In genomic region chr5:146130440-146131045, GRCh38 we compare ENCODE assay signal across 9 cellular contexts. TPM values are rescaled to one million over a fixed set of nuclear protein-coding genes. Genes with fewer than 3 reads are reported as not detected.
A peak's percentile ranks its signal among the peaks of the same experiment; 100 is the strongest.
DNase-seq lines count a peak whose midpoint lies in the region; ATAC-seq, FAIRE-seq and TF ChIP-seq lines count a peak whose summit lies in the region.
"Had no signal": no experiment of that assay in that cellular context is flagged by ENCODE, and none has a peak within 500 bp of the region (broad histone marks: within the 10 kb centered on the region; RNA-seq: fewer than 3 reads in every experiment).

No MANE protein-coding gene starts in this region.

- H3K4me1 Mint-ChIP-seq in activated CD8-positive, alpha-beta T cell treated with anti-CD3 and anti-CD28 coated beads for 36 hours (ENCODE audit: low read depth) = no peaks in the 10 kb centered on the region
- no peaks in the 10 kb centered on the region for H3K4me1 Mint-ChIP-seq in activated CD8-positive, alpha-beta T cell treated with anti-CD3 and anti-CD28 coated beads, Interleukin-2, amount 10 ng/mL, durations not matched to agents 7 days and 5 days (ENCODE audit: low read depth)

- no peak overlapping the region for H3K4me3 Mint-ChIP-seq in activated CD8-positive, alpha-beta T cell treated with anti-CD3 and anti-CD28 coated beads for 36 hours
- no peak overlapping the region for H3K4me3 Mint-ChIP-seq in activated CD8-positive, alpha-beta T cell treated with anti-CD3 and anti-CD28 coated beads, Interleukin-2, amount 10 ng/mL, durations not matched to agents 7 days and 5 days

- CTCF ChIA-PET in activated CD8-positive, alpha-beta T cell treated with anti-CD3 and anti-CD28 coated beads for 36 hours (lab: Charles Lee) = interaction anchor here (0.6 to 1.6 kb wide), 16 partner anchors 9 to 354 kb away, joined by 3 to 6 read pairs (median 3); no protein-coding TSS in a partner anchor
- CTCF ChIA-PET in activated CD8-positive, alpha-beta T cell treated with anti-CD3 and anti-CD28 coated beads, Interleukin-2, amount 10 ng/mL, durations not matched to agents 7 days and 5 days (lab: Charles Lee) = interaction anchor here (0.7 to 1.7 kb wide), 11 partner anchors 9 to 1927 kb away, joined by 3 to 10 read pairs (median 3); no protein-coding TSS in a partner anchor
- CTCF ChIA-PET in Panc1 (lab: Charles Lee) = no interaction called here

- TF ChIP-seq POLR2A in testis (IDR thresholded peaks at IDR 0.05) (no peak), GM12891 (IDR thresholded peaks at IDR 0.05; ENCODE audit: low read depth, low read length) (no peak)

- WGBS in testis, 2 donors = 66 to 72% methylated on average over 3 of the region's 3 CpGs

- no peaks in the 10 kb centered on the region for H3K9me3 ChIP-seq in Panc1 (ENCODE audit: control insufficient read depth, insufficient read depth, low read depth, low read length)
- H3K9me3 ChIP-seq in testis = no peaks in the 10 kb centered on the region

- H3K36me3 ChIP-seq in Panc1 (ENCODE audit: control insufficient read depth, insufficient read depth, low read length) (peaks cover 68% of the 10 kb centered on the region), testis (ENCODE audit: low read depth, missing control alignments) (no peaks in the 10 kb centered on the region)

- no peaks in the 10 kb centered on the region for H3K9me3 Mint-ChIP-seq in activated CD8-positive, alpha-beta T cell treated with anti-CD3 and anti-CD28 coated beads for 36 hours
- H3K9me3 Mint-ChIP-seq in activated CD8-positive, alpha-beta T cell treated with anti-CD3 and anti-CD28 coated beads, Interleukin-2, amount 10 ng/mL, durations not matched to agents 7 days and 5 days (ENCODE audit: insufficient read depth) = no peaks in the 10 kb centered on the region

- DNase-seq in activated CD8-positive, alpha-beta T cell treated with anti-CD3 and anti-CD28 coated beads for 36 hours = no peak
- DNase-seq in activated CD8-positive, alpha-beta T cell treated with anti-CD3 and anti-CD28 coated beads, Interleukin-2, amount 10 ng/mL, durations not matched to agents 7 days and 5 days = no peak
- DNase-seq in Panc1 (ENCODE audit: low read depth, low spot score) (peak; percentile 4), foreskin melanocyte (peak; percentile 10), testis (no peak), NCI-H2107 treated with DMSO at 0.1 percent for 48 hours (lab: John Stamatoyannopoulos, UW; ENCODE audit: unreplicated experiment) (no peak), GM12891 (ENCODE audit: insufficient read length, low spot score) (no peak)
- no peak for DNase-seq in stimulated activated CD4-positive, alpha-beta T cell treated with anti-CD3 and anti-CD28 coated beads, Interleukin-12 subunit alpha, Interleukin-12 subunit beta, amount 100 ng/mL, for 4 hours

- H3K27ac ChIP-seq in Panc1 (ENCODE audit: low read length) (no peak overlapping the region), testis (no peak overlapping the region)

- H3K27me3 ChIP-seq in Panc1 (ENCODE audit: control insufficient read depth, insufficient read depth, low read length) = no peaks in the 10 kb centered on the region
- H3K27me3 ChIP-seq in testis = no peaks in the 10 kb centered on the region

- BruUV-seq in Panc1 (replicated peaks; lab: Mats Ljungman, UMichigan) = no TSS peak

- TF ChIP-seq CTCF in activated CD8-positive, alpha-beta T cell treated with anti-CD3 and anti-CD28 coated beads for 36 hours (IDR thresholded peaks at IDR 0.05) = peak; percentile 75
- peak; percentile 62; the same call in 1 of the 2 replicates for TF ChIP-seq CTCF in Panc1 (IDR thresholded peaks at IDR 0.05)
- TF ChIP-seq CTCF in testis (IDR thresholded peaks at IDR 0.05) = peak; percentile 17 to 53 (median 34)

- H3K4me1 ChIP-seq in Panc1 (ENCODE audit: control insufficient read depth, insufficient read depth, low read length) = no peaks in the 10 kb centered on the region
- H3K4me1 ChIP-seq in testis = no peaks in the 10 kb centered on the region

- no peak overlapping the region for H3K27ac Mint-ChIP-seq in activated CD8-positive, alpha-beta T cell treated with anti-CD3 and anti-CD28 coated beads for 36 hours
- no peak overlapping the region for H3K27ac Mint-ChIP-seq in activated CD8-positive, alpha-beta T cell treated with anti-CD3 and anti-CD28 coated beads, Interleukin-2, amount 10 ng/mL, durations not matched to agents 7 days and 5 days

- no peak overlapping the region for H3K4me3 ChIP-seq in Panc1 (ENCODE audit: low read depth in 2 of 2, low read length in 2 of 2)
- H3K4me3 ChIP-seq in testis = no peak overlapping the region

- POLR2A ChIA-PET in activated CD8-positive, alpha-beta T cell treated with anti-CD3 and anti-CD28 coated beads for 36 hours (lab: Charles Lee) = no interaction called here
- POLR2A ChIA-PET in activated CD8-positive, alpha-beta T cell treated with anti-CD3 and anti-CD28 coated beads, Interleukin-2, amount 10 ng/mL, durations not matched to agents 7 days and 5 days (lab: Charles Lee) = no interaction called here
- POLR2A ChIA-PET in Panc1 (lab: Charles Lee) = interaction anchor here (0.6 kb wide), 1 partner anchor 36 kb away, joined by 4 read pairs; no protein-coding TSS in a partner anchor

- H3K27me3 Mint-ChIP-seq in activated CD8-positive, alpha-beta T cell treated with anti-CD3 and anti-CD28 coated beads for 36 hours = no peaks in the 10 kb centered on the region
- no peaks in the 10 kb centered on the region for H3K27me3 Mint-ChIP-seq in activated CD8-positive, alpha-beta T cell treated with anti-CD3 and anti-CD28 coated beads, Interleukin-2, amount 10 ng/mL, durations not matched to agents 7 days and 5 days (ENCODE audit: low read depth)

- in situ Hi-C loops in Panc1 (cut with HindIII; ENCODE audit: low pct_unique_long_range_greater_than_20kb, low sequenced_read_pairs) = no loop called here

- intact Hi-C loops in activated CD8-positive, alpha-beta T cell treated with anti-CD3 and anti-CD28 coated beads for 36 hours (cut with micrococcal nuclease) = no loop called here
- intact Hi-C loops in Panc1 (cut with micrococcal nuclease; ENCODE audit: unreplicated experiment) (no loop called here), testis (cut with DNase I; ENCODE audit: low total_unique reads) (no loop called here)

- no peak for FAIRE-seq in GM12891 (lab: Jason Lieb, UNC)
- FAIRE-seq: GM18507 had no signal

- no peak for ATAC-seq in activated CD8-positive, alpha-beta T cell treated with anti-CD3 and anti-CD28 coated beads for 36 hours
- ATAC-seq in activated CD8-positive, alpha-beta T cell treated with anti-CD3 and anti-CD28 coated beads, Interleukin-2, amount 10 ng/mL, durations not matched to agents 7 days and 5 days = no peak
- ATAC-seq in Panc1 = no peak

- peaks cover 50% of the 10 kb centered on the region for H3K36me3 Mint-ChIP-seq in activated CD8-positive, alpha-beta T cell treated with anti-CD3 and anti-CD28 coated beads for 36 hours (ENCODE audit: low read depth)
- peaks cover 42% of the 10 kb centered on the region for H3K36me3 Mint-ChIP-seq in activated CD8-positive, alpha-beta T cell treated with anti-CD3 and anti-CD28 coated beads, Interleukin-2, amount 10 ng/mL, durations not matched to agents 7 days and 5 days (ENCODE audit: low read depth)

TF ChIP-seq in GM12891, 5 proteins besides CTCF, POLR2A, EP300 and RAD21:
- TF ChIP-seq TAF1 (IDR thresholded peaks at IDR 0.05; ENCODE audit: low read depth, low read length) = no peak
- no peak for TF ChIP-seq POLR2AphosphoS5 (IDR thresholded peaks at IDR 0.05; ENCODE audit: low read depth, low read length)
- no peak for TF ChIP-seq SPI1 (IDR thresholded peaks at IDR 0.05; ENCODE audit: low read depth, low read length)
- no peak for TF ChIP-seq POU2F2 (IDR thresholded peaks at IDR 0.05; ENCODE audit: low read depth, low read length)
- no peak for TF ChIP-seq PAX5 (IDR thresholded peaks at IDR 0.05; ENCODE audit: insufficient read depth, low read length, severe bottlenecking)

RNA-seq across cellular contexts. Expression of gene PLAC8L1, which starts 25.2 kb away (rescaled TPM):
- under 1 TPM in 1 of 2 experiments, not detected in 1; 0.61 TPM for total RNA-seq in activated CD8-positive, alpha-beta T cell treated with anti-CD3 and anti-CD28 coated beads for 36 hours
- under 1 TPM in 1 of 2 experiments, not detected in 1; 0.42 TPM for total RNA-seq in activated CD8-positive, alpha-beta T cell treated with anti-CD3 and anti-CD28 coated beads, Interleukin-2, amount 10 ng/mL, durations not matched to agents 7 days and 5 days
- 0.49 TPM for total RNA-seq in Panc1 (2021; ENCODE audit: unreplicated experiment)
- polyA plus RNA-seq in Panc1 (2012; ENCODE audit: insufficient read length) = 0.35 TPM
- total RNA-seq in testis = 1 to 10 TPM; 4.4 to 7.8 TPM
- 27.7 TPM for polyA plus RNA-seq in testis (ENCODE audit: insufficient read depth, low read depth, low replicate concordance)
- 0.17 TPM for polyA plus RNA-seq in GM12891 (2012; ENCODE audit: low read depth, missing spikeins)

RNA-seq across cellular contexts. Expression of gene LARS1, which starts 51.9 kb away (rescaled TPM):
- total RNA-seq in activated CD8-positive, alpha-beta T cell treated with anti-CD3 and anti-CD28 coated beads for 36 hours = 100 to 1,000 TPM; 144 to 152 TPM
- 10 to 100 TPM; 90.3 to 98.5 TPM for total RNA-seq in activated CD8-positive, alpha-beta T cell treated with anti-CD3 and anti-CD28 coated beads, Interleukin-2, amount 10 ng/mL, durations not matched to agents 7 days and 5 days
- 137 TPM for total RNA-seq in Panc1 (2021; ENCODE audit: unreplicated experiment)
- 79.9 TPM for polyA plus RNA-seq in Panc1 (2012; ENCODE audit: insufficient read length)
- total RNA-seq in testis = 10 to 100 TPM; 59.2 to 68.1 TPM
- 58.0 TPM for polyA plus RNA-seq in testis (ENCODE audit: insufficient read depth, low read depth, low replicate concordance)
- 48.7 TPM for polyA plus RNA-seq in GM12891 (2012; ENCODE audit: low read depth, missing spikeins)

Comparison
In these comparisons a context has a peak if more than half of its experiments do, and no peak if none do; other contexts are left out.
1. DNase-seq: peak in Panc1 (single experiment) and foreskin melanocyte (single experiment); none in activated CD8-positive, alpha-beta T cell treated with anti-CD3 and anti-CD28 coated beads for 36 hours (single experiment), activated CD8-positive, alpha-beta T cell treated with anti-CD3 and anti-CD28 coated beads, Interleukin-2, amount 10 ng/mL, durations not matched to agents 7 days and 5 days (single experiment), testis (single experiment), NCI-H2107 treated with DMSO at 0.1 percent for 48 hours (single experiment), stimulated activated CD4-positive, alpha-beta T cell treated with anti-CD3 and anti-CD28 coated beads, Interleukin-12 subunit alpha, Interleukin-12 subunit beta, amount 100 ng/mL, for 4 hours (single experiment) and GM12891 (single experiment).
2. Peak in every context shown above with its lines, with median percentiles within 50 percentile points of each other: CTCF ChIP-seq.